In the genomic region with DNA sequence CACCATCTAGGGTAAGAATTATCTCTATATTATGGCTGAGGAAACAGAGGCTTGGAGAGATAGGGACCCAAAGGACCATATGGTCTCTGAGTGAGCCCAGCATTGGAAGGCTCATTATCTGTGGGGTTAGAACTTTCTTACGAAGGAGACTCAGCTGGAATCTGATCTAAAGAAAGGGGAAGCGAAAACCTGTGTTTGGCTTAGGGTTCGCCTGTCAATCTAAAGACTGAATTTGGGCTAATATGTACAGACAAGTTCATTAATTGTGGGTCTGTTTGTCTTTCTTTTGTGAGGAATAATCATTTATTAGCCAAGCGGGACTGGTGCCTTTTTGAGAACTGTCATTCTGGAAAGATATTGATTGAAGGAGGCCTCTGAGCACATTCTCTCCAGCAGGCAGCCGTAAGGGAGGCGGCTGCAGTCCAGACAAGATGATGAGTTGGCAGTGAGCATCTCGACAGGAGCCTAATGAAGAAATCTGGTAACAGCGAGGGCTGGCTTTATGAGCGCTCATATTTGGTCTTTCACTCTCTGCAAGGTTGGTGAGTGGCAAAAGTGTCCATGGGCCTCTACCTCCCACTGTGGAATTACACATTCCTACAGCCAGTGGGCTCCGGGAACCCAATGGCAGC, we compare ENCODE assay signal across 13 cellular contexts.
DNase-seq lines count a peak whose midpoint lies in the region; ATAC-seq and TF ChIP-seq lines count a peak whose summit lies in the region.
"Had no signal": no experiment of that assay in that cellular context is flagged by ENCODE, and none has a peak within 500 bp of the region (broad histone marks: within the 10 kb centered on the region; RNA-seq: fewer than 3 reads in every experiment).

No MANE protein-coding gene starts in this region.

- TF ChIP-seq CTCF in brain microvascular endothelial cell (IDR thresholded peaks at IDR 0.05; ENCODE audit: low read depth, low read length, missing control alignments), result no peak

- ATAC-seq in GM19351 (IDR thresholded peaks at IDR 0.05; ENCODE audit: unreplicated experiment) (peak; percentile 52), GM21526 (IDR thresholded peaks at IDR 0.05; ENCODE audit: low FRiP score, unreplicated experiment) (no peak)
- ATAC-seq: K562, Right ventricle myocardium inferior had no signal

- no peaks in the 10 kb centered on the region for H3K27me3 ChIP-seq in brain microvascular endothelial cell (replicated peaks)

- DNase-seq in Ammon's horn (ENCODE audit: low spot score) (peak; percentile 23), NCI-H69 (lab: John Stamatoyannopoulos, UW) (peak; percentile 67), cerebellum (ENCODE audit: low spot score) (peak; percentile 50), brain microvascular endothelial cell (no peak), SW 1271 (lab: John Stamatoyannopoulos, UW) (no peak)
- DNase-seq: ACHN; CD4-positive, CD25-positive, alpha-beta regulatory T cell; NCI-H526 had no signal

- in situ Hi-C loops in brain microvascular endothelial cell (cut with HindIII; ENCODE audit: low pct_ligation_motif_present, low sequenced_read_pairs), result no loop called here

- no peaks in the 10 kb centered on the region for H3K36me3 ChIP-seq in brain microvascular endothelial cell (replicated peaks)

- no peak overlapping the region for H3K4me3 ChIP-seq in brain microvascular endothelial cell (ENCODE audit: low read depth, low read length)
- H3K4me3 ChIP-seq: GM23338, K562 had no signal

- H3K27ac ChIP-seq in brain microvascular endothelial cell, result no peak overlapping the region

Comparison
In these comparisons a context has a peak if more than half of its experiments do, and no peak if none do; other contexts are left out.
1. DNase-seq: peak in Ammon's horn (single experiment), NCI-H69 (single experiment) and cerebellum (single experiment); none in brain microvascular endothelial cell (single experiment) and SW 1271 (0 of 2).